Comparison of ENCODE assay signal across 14 cellular contexts in the genomic region with DNA sequence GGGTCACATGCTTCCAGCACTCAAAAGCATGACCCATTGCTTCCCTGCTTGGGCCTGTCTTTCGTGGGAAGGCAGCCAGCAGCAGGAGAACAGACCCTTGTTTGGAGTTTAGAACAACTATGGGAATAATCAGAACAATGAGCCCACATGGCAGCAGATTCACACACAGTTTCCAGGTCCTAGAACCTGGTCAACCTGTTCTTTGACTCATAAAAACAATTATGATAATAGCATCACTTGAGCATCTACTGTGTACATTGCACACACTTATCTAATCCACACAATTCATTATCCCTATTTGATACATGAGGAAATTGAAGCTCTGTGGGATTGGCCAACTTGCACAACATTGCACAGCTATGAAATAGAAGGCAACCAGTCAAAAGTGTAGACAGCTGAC. TPM values are rescaled to one million over a fixed set of nuclear protein-coding genes. Genes with fewer than 3 reads are reported as not detected.
DNase-seq lines count a peak whose midpoint lies in the region; ATAC-seq and FAIRE-seq lines count a peak whose summit lies in the region.
"Had no signal": no experiment of that assay in that cellular context is flagged by ENCODE, and none has a peak within 500 bp of the region (broad histone marks: within the 10 kb centered on the region; RNA-seq: fewer than 3 reads in every experiment).

No MANE protein-coding gene starts in this region.

- ATAC-seq in esophagus mucosa (peak; percentile 83), GM21576 (IDR thresholded peaks at IDR 0.05; ENCODE audit: unreplicated experiment) (no peak)

- peak; percentile 99 for DNase-seq in DMS153 (lab: John Stamatoyannopoulos, UW)
- DNase-seq in NCI-H2029 (lab: John Stamatoyannopoulos, UW): peak; percentile 97
- peak; percentile 94 for DNase-seq in NCI-H748 treated with DMSO at 0.1 percent for 48 hours (lab: John Stamatoyannopoulos, UW)
- no peak for DNase-seq in A172 (ENCODE audit: low spot score)
- DNase-seq in frontal cortex (ENCODE audit: low spot score in 2 of 2): no peak
- DNase-seq in SHP77 treated with DMSO at 0.1 percent for 48 hours (lab: John Stamatoyannopoulos, UW): no peak
- DNase-seq: CD4-positive, alpha-beta T cell; H9; MG63; NCI-H1092 treated with DMSO at 0.1 percent for 48 hours; NCI-H2081 treated with DMSO at 0.1 percent for 48 hours had no signal

- FAIRE-seq in frontal cortex (lab: Jason Lieb, UNC): no peak
- FAIRE-seq: D721Med had no signal

RNA-seq across cellular contexts. Expression of a gene that starts 41.7 kb away (rescaled TPM):
- total RNA-seq in esophagus mucosa: 113 TPM
- total RNA-seq in A172 (2014; rRNA removed; shearing (Covaris generic)): 5.4 and 6.4 TPM in 2 replicates
- 2.0 TPM for total RNA-seq in frontal cortex

Comparison
In these comparisons a context has a peak if more than half of its experiments do, and no peak if none do; other contexts are left out.
1. DNase-seq: peak in DMS153 (single experiment), NCI-H2029 (single experiment) and NCI-H748 treated with DMSO at 0.1 percent for 48 hours (single experiment); none in A172 (single experiment), frontal cortex (0 of 2) and SHP77 treated with DMSO at 0.1 percent for 48 hours (single experiment).
2. RNA of a gene that starts 41.7 kb away (total RNA-seq): 113 TPM in esophagus mucosa (single experiment); 5.4 to 6.4 TPM in A172 and 2.0 TPM in frontal cortex (single experiment); every median in the first group is over 10 times any median in the second.